Comparison of ENCODE assay signal across 9 cellular contexts in genomic region chr14:74324945-74325361, GRCh38. TPM values are rescaled to one million over a fixed set of nuclear protein-coding genes. Genes with fewer than 3 reads are reported as not detected.
DNase-seq lines count a peak whose midpoint lies in the region; ATAC-seq and TF ChIP-seq lines count a peak whose summit lies in the region.
"Had no signal": no experiment of that assay in that cellular context is flagged by ENCODE, and none has a peak within 500 bp of the region (broad histone marks: within the 10 kb centered on the region; RNA-seq: fewer than 3 reads in every experiment).

No MANE protein-coding gene starts in this region.

- intact Hi-C loops in testis (cut with DNase I; ENCODE audit: low total_unique reads) = no loop called here
- intact Hi-C loops in aorta (cut with DNase I) = no loop called here

- no peak for TF ChIP-seq POLR2A in testis (IDR thresholded peaks at IDR 0.05)

- TF ChIP-seq CTCF in foreskin fibroblast (IDR thresholded peaks at IDR 0.05; ENCODE audit: low read depth, low read length) (peak; percentile 64), testis (IDR thresholded peaks at IDR 0.05) (peak in 2 of 3 experiments; percentile 43 to 70)

- H3K36me3 ChIP-seq in HUES64 (ENCODE audit: insufficient read depth, low read length) (no peaks in the 10 kb centered on the region), testis (ENCODE audit: low read depth, missing control alignments) (no peaks in the 10 kb centered on the region), aorta (ENCODE audit: control insufficient read depth in 1 of 2, insufficient read depth in 2 of 2, low read length in 1 of 2) (no peaks in the 10 kb centered on the region)
- H3K36me3 ChIP-seq: neutrophil had no signal

- peaks cover 23% of the 10 kb centered on the region for H3K4me1 ChIP-seq in HUES64 (ENCODE audit: insufficient read depth, low read length)
- H3K4me1 ChIP-seq in testis = no peaks in the 10 kb centered on the region
- no peaks in the 10 kb centered on the region for H3K4me1 ChIP-seq in aorta (ENCODE audit: control insufficient read depth in 1 of 2, insufficient read depth in 2 of 2, low read length in 2 of 2)

- no peak for ATAC-seq in aorta (ENCODE audit: low FRiP score)

- H3K4me3 ChIP-seq in HUES64 (ENCODE audit: low read length) = no peak overlapping the region
- no peak overlapping the region for H3K4me3 ChIP-seq in foreskin fibroblast (ENCODE audit: low read depth in 1 of 2, low read length in 2 of 2)
- H3K4me3 ChIP-seq in testis = no peak overlapping the region
- no peak overlapping the region for H3K4me3 ChIP-seq in aorta (ENCODE audit: low read length in 2 of 2)

- H3K27ac ChIP-seq in HUES64 (ENCODE audit: low read depth, low read length) (peak overlapping the region; percentile 99), testis (no peak overlapping the region), aorta (ENCODE audit: low read depth in 1 of 2, low read length in 2 of 2) (no peak overlapping the region)
- H3K27ac ChIP-seq: neutrophil had no signal

- H3K9ac ChIP-seq in HUES64 (ENCODE audit: low read depth, low read length) = peak overlapping the region; percentile 69

- H3K27me3 ChIP-seq in HUES64 (ENCODE audit: insufficient read depth, low read length) = no peaks in the 10 kb centered on the region
- H3K27me3 ChIP-seq in testis = no peaks in the 10 kb centered on the region
- no peaks in the 10 kb centered on the region for H3K27me3 ChIP-seq in aorta (ENCODE audit: control insufficient read depth in 1 of 2, insufficient read depth in 2 of 2, low read length in 1 of 2)

- DNase-seq in DMS 273 (lab: John Stamatoyannopoulos, UW; ENCODE audit: unreplicated experiment) = peak; percentile 59
- DNase-seq in SHP77 treated with DMSO at 0.1 percent for 48 hours (lab: John Stamatoyannopoulos, UW) = peak; percentile 0
- DNase-seq in foreskin fibroblast = peak; percentile 21 to 65
- no peak for DNase-seq in testis
- no peak for DNase-seq in mesenteric fat pad (ENCODE audit: low spot score)
- DNase-seq in aorta = no peak
- DNase-seq in islet precursor cell = no peak

- H3K9me3 ChIP-seq in HUES64 (ENCODE audit: insufficient read depth, low read depth, low read length) = no peaks in the 10 kb centered on the region
- no peaks in the 10 kb centered on the region for H3K9me3 ChIP-seq in testis
- H3K9me3 ChIP-seq in aorta (ENCODE audit: control insufficient read depth, low read length) = no peaks in the 10 kb centered on the region
- H3K9me3 ChIP-seq: neutrophil had no signal

- WGBS in HUES64 = 54% methylated on average over 3 of the region's 3 CpGs
- 67 to 72% methylated on average over 3 of the region's 3 CpGs for WGBS in testis, 2 donors
- WGBS in aorta, 2 donors = 59 to 60% methylated on average over 3 of the region's 3 CpGs

RNA-seq across cellular contexts. Expression of gene ABCD4, which starts 22.2 kb away (rescaled TPM):
- 47.6 TPM for polyA plus RNA-seq in HUES64 (2013, experiment 1 of 2)
- polyA plus RNA-seq in HUES64 (2013, experiment 2 of 2) = 46.7 TPM
- total RNA-seq in testis = 10 to 100 TPM; 86.7 to 89.4 TPM
- polyA plus RNA-seq in testis (ENCODE audit: insufficient read depth, low read depth, low replicate concordance) = 53.8 TPM
- total RNA-seq in mesenteric fat pad = 41.5 TPM
- total RNA-seq in aorta = 100 to 1,000 TPM in 1 of 2 donors, 10 to 100 TPM in 1; 40.3 to 102 TPM
- polyA plus RNA-seq in aorta = 10 to 100 TPM; 10.5 to 67.5 TPM

RNA-seq across cellular contexts. Expression of gene VRTN, which starts 23.3 kb away (rescaled TPM):
- polyA plus RNA-seq in HUES64 (2013, experiment 1 of 2) = 81.5 TPM
- polyA plus RNA-seq in HUES64 (2013, experiment 2 of 2) = 73.0 TPM
- total RNA-seq in testis = 1 to 10 TPM in 1 of 2 donors, under 1 TPM in 1; 0.47 to 1.6 TPM
- 3.5 TPM for polyA plus RNA-seq in testis (ENCODE audit: insufficient read depth, low read depth, low replicate concordance)
- total RNA-seq in mesenteric fat pad = not detected
- not detected for total RNA-seq in aorta
- not detected for polyA plus RNA-seq in aorta

Comparison
In these comparisons a context has a peak if more than half of its experiments do, and no peak if none do; other contexts are left out.
1. DNase-seq: peak in DMS 273 (single experiment), SHP77 treated with DMSO at 0.1 percent for 48 hours (single experiment) and foreskin fibroblast (2 of 2); none in testis (single experiment), mesenteric fat pad (single experiment), aorta (0 of 2) and islet precursor cell (single experiment).